9 cellular contexts compared by ENCODE assay signal in genomic region chr2:189661957-189662321, GRCh38. TPM values are rescaled to one million over a fixed set of nuclear protein-coding genes. Genes with fewer than 3 reads are reported as not detected.
DNase-seq lines count a peak whose midpoint lies in the region; ATAC-seq and TF ChIP-seq lines count a peak whose summit lies in the region.
"Had no signal": no experiment of that assay in that cellular context is flagged by ENCODE, and none has a peak within 500 bp of the region (broad histone marks: within the 10 kb centered on the region; RNA-seq: fewer than 3 reads in every experiment).

No MANE protein-coding gene starts in this region.

- H3K9me3 Mint-ChIP-seq in activated CD4-positive, alpha-beta memory T cell treated with anti-CD3 and anti-CD28 coated beads for 36 hours: no peaks in the 10 kb centered on the region
- H3K9me3 Mint-ChIP-seq: activated naive CD8-positive, alpha-beta T cell treated with anti-CD3 and anti-CD28 coated beads, Interleukin-2, amount 10 ng/mL, durations not matched to agents 7 days and 5 days had no signal

- in situ Hi-C loops in GM23248 (cut with MboI): no loop called here

- H2AFZ ChIP-seq in GM23248 (peak overlapping the region; percentile 99), PC-9 (peak overlapping the region; percentile 100)

- H3K9me2 ChIP-seq in GM23248 (ENCODE audit: insufficient read depth) (no peaks in the 10 kb centered on the region), PC-9 (ENCODE audit: insufficient read depth) (no peaks in the 10 kb centered on the region)

- H3K27me3 ChIP-seq in GM23248 (replicated peaks; ENCODE audit: insufficient read depth): no peaks in the 10 kb centered on the region
- no peaks in the 10 kb centered on the region for H3K27me3 ChIP-seq in PC-9 (ENCODE audit: insufficient read depth, low read depth)
- no peaks in the 10 kb centered on the region for H3K27me3 ChIP-seq in foreskin keratinocyte
- H3K27me3 ChIP-seq in skeletal muscle tissue (ENCODE audit: control insufficient read depth in 3 of 3, insufficient read depth in 3 of 3, low read length in 3 of 3): no peaks in the 10 kb centered on the region

- H3K27ac ChIP-seq in GM23248 (no peak overlapping the region), PC-9 (no peak overlapping the region), foreskin keratinocyte (peak overlapping the region; percentile 73), skeletal muscle tissue (ENCODE audit: low read depth, low read length) (peak overlapping the region; percentile 85)

- H3K9me3 ChIP-seq in GM23248 (ENCODE audit: low read depth): no peaks in the 10 kb centered on the region
- H3K9me3 ChIP-seq in PC-9 (ENCODE audit: insufficient read depth, low read depth): no peaks in the 10 kb centered on the region
- H3K9me3 ChIP-seq in skeletal muscle tissue (ENCODE audit: control insufficient read depth in 3 of 3, low read length in 3 of 3): no peaks in the 10 kb centered on the region

- H3K9ac ChIP-seq in GM23248 (peak overlapping the region; percentile 96), skeletal muscle tissue (ENCODE audit: low read depth in 1 of 3, low read length in 3 of 3) (peak overlapping the region; percentile 90 to 100 (median 99))

- WGBS in GM23248 (ENCODE audit: low coverage in 1 of 2, low lambda C conversion rate in 2 of 2, missing lambda C conversion rate in 2 of 2), 2 experiments: 12 to 14% methylated on average over 9 of the region's 9 CpGs

- peaks cover 13% of the 10 kb centered on the region for H3K36me3 Mint-ChIP-seq in activated CD4-positive, alpha-beta memory T cell treated with anti-CD3 and anti-CD28 coated beads for 36 hours

- H3K36me3 ChIP-seq in GM23248 (ENCODE audit: low read depth) (peaks cover 5% of the 10 kb centered on the region), PC-9 (ENCODE audit: low read depth) (no peaks in the 10 kb centered on the region), skeletal muscle tissue (ENCODE audit: control insufficient read depth in 3 of 3, insufficient read depth in 3 of 3, low read length in 3 of 3) (peaks cover 2 to 8% (median 2%) of the 10 kb centered on the region in 3 donors)

- no peak overlapping the region for H3K4me3 Mint-ChIP-seq in activated CD4-positive, alpha-beta memory T cell treated with anti-CD3 and anti-CD28 coated beads for 36 hours
- H3K4me3 Mint-ChIP-seq: activated naive CD8-positive, alpha-beta T cell treated with anti-CD3 and anti-CD28 coated beads, Interleukin-2, amount 10 ng/mL, durations not matched to agents 7 days and 5 days had no signal

- H3F3A ChIP-seq in GM23248 (ENCODE audit: insufficient read depth): no peaks in the 10 kb centered on the region
- no peaks in the 10 kb centered on the region for H3F3A ChIP-seq in PC-9 (ENCODE audit: insufficient read depth, low read depth)

- no peak overlapping the region for H3K27ac Mint-ChIP-seq in activated CD4-positive, alpha-beta memory T cell treated with anti-CD3 and anti-CD28 coated beads for 36 hours
- H3K27ac Mint-ChIP-seq: activated naive CD8-positive, alpha-beta T cell treated with anti-CD3 and anti-CD28 coated beads, Interleukin-2, amount 10 ng/mL, durations not matched to agents 7 days and 5 days had no signal

- H4K20me1 ChIP-seq in GM23248 (ENCODE audit: insufficient read depth) (no peaks in the 10 kb centered on the region), PC-9 (ENCODE audit: insufficient read depth) (no peaks in the 10 kb centered on the region; the same call in 1 of the 2 replicates)

- H3K4me3 ChIP-seq in GM23248: peak overlapping the region; percentile 95
- H3K4me3 ChIP-seq in PC-9: peak overlapping the region; percentile 92
- peak overlapping the region; percentile 88 to 100 (median 98) for H3K4me3 ChIP-seq in skeletal muscle tissue (ENCODE audit: low read length in 3 of 3)

- peak overlapping the region; percentile 88 for H3K4me2 ChIP-seq in GM23248 (ENCODE audit: unreplicated experiment)
- H3K4me2 ChIP-seq in PC-9: peak overlapping the region; percentile 89

- peak; percentile 14 for DNase-seq in GM23248
- no peak for DNase-seq in PC-9
- no peak for DNase-seq in foreskin keratinocyte
- DNase-seq in AML-193 (lab: John Stamatoyannopoulos, UW): no peak
- no peak for DNase-seq in NK-92 (lab: John Stamatoyannopoulos, UW; ENCODE audit: unreplicated experiment)
- DNase-seq in activated CD4-positive, alpha-beta memory T cell treated with anti-CD3 and anti-CD28 coated beads for 36 hours: no peak

- H3K79me2 ChIP-seq in GM23248 (ENCODE audit: insufficient read depth) (peaks cover 55% of the 10 kb centered on the region), PC-9 (ENCODE audit: low read depth) (peaks cover 19% of the 10 kb centered on the region)

- peaks cover 51% of the 10 kb centered on the region for H3K4me1 Mint-ChIP-seq in activated CD4-positive, alpha-beta memory T cell treated with anti-CD3 and anti-CD28 coated beads for 36 hours (ENCODE audit: low read depth)

- no peak for TF ChIP-seq CTCF in PC-9 (conservative IDR thresholded peaks at IDR 0.05)
- no peak for TF ChIP-seq CTCF in foreskin keratinocyte (conservative IDR thresholded peaks at IDR 0.05)

- intact Hi-C loops in PC-9 (cut with micrococcal nuclease; ENCODE audit: unreplicated experiment): loop anchor here (1.0 kb wide), 3 partner anchors 81 to 408 kb away; partner anchors contain the start of gene OSGEPL1
- intact Hi-C loops in activated CD4-positive, alpha-beta memory T cell treated with anti-CD3 and anti-CD28 coated beads for 36 hours (cut with micrococcal nuclease): loop anchor here (1.0 to 5.0 kb wide), 13 partner anchors 12 to 1060 kb away; partner anchors contain the start of genes ANKAR, HIBCH, MFSD6 and ORMDL1

- BruUV-seq in PC-9 (replicated peaks; lab: Mats Ljungman, UMichigan): TSS peak; percentile 53

- POLR2A ChIA-PET in PC-9 (lab: Charles Lee; ENCODE audit: unreplicated experiment): no interaction called here
- POLR2A ChIA-PET in activated CD4-positive, alpha-beta memory T cell treated with anti-CD3 and anti-CD28 coated beads for 36 hours (lab: Charles Lee): interaction anchor here (1.4 to 2.5 kb wide), 4 partner anchors 13 to 122 kb away, joined by 6 to 16 read pairs (median 8); partner anchors contain the start of genes ANKAR, ORMDL1, OSGEPL1 and PMS1

- ATAC-seq in foreskin keratinocyte (no peak), GM19035 (IDR thresholded peaks at IDR 0.05; ENCODE audit: unreplicated experiment) (no peak)

- H3K4me1 ChIP-seq in GM23248 (ENCODE audit: insufficient read depth): peaks cover 10% of the 10 kb centered on the region
- H3K4me1 ChIP-seq in PC-9 (replicated peaks; ENCODE audit: insufficient read depth): peaks cover 21% of the 10 kb centered on the region
- H3K4me1 ChIP-seq in foreskin keratinocyte: no peaks in the 10 kb centered on the region
- peaks cover 7 to 16% (median 13%) of the 10 kb centered on the region in 3 donors for H3K4me1 ChIP-seq in skeletal muscle tissue (ENCODE audit: control insufficient read depth in 3 of 3, insufficient read depth in 3 of 3, low read length in 3 of 3)

- CTCF ChIA-PET in PC-9 (lab: Charles Lee): no interaction called here
- CTCF ChIA-PET in activated CD4-positive, alpha-beta memory T cell treated with anti-CD3 and anti-CD28 coated beads for 36 hours (lab: Charles Lee): interaction anchor here (0.9 to 9.2 kb wide), 13 partner anchors 12 to 600 kb away, joined by 3 to 111 read pairs (median 5); partner anchors contain the start of genes ANKAR, OSGEPL1 and SLC40A1

- H3K27me3 Mint-ChIP-seq in activated CD4-positive, alpha-beta memory T cell treated with anti-CD3 and anti-CD28 coated beads for 36 hours: no peaks in the 10 kb centered on the region
- H3K27me3 Mint-ChIP-seq: activated naive CD8-positive, alpha-beta T cell treated with anti-CD3 and anti-CD28 coated beads, Interleukin-2, amount 10 ng/mL, durations not matched to agents 7 days and 5 days had no signal

RNA-seq across cellular contexts. Expression of gene ASNSD1, which starts 0.7 kb away (rescaled TPM):
- total RNA-seq in GM23248 (2014; rRNA removed; shearing (Covaris generic)): 63.4 and 67.7 TPM in 2 replicates
- polyA plus RNA-seq in GM23248 (2016; fragmentation: Nextera tagmentation; extraction: Ambion mirVana) (54.4 and 61.7 TPM in 2 replicates), foreskin keratinocyte (21.9 and 23.1 TPM in 2 replicates)
- total RNA-seq in PC-9 (2021) (14.8 TPM in 2 replicates), foreskin keratinocyte (33.5 and 34.4 TPM in 2 replicates), skeletal muscle tissue (36.5 TPM)
- 10 to 100 TPM; 44.5 to 47.0 TPM for total RNA-seq in activated CD4-positive, alpha-beta memory T cell treated with anti-CD3 and anti-CD28 coated beads for 36 hours

RNA-seq across cellular contexts. Expression of gene ANKAR, which starts 12.5 kb away (rescaled TPM):
- 2.3 and 3.4 TPM in 2 replicates for total RNA-seq in GM23248 (2014; rRNA removed; shearing (Covaris generic))
- polyA plus RNA-seq in GM23248 (2016; fragmentation: Nextera tagmentation; extraction: Ambion mirVana) (3.1 and 3.8 TPM in 2 replicates), foreskin keratinocyte (0.29 and 0.30 TPM in 2 replicates)
- total RNA-seq in PC-9 (2021) (3.6 and 4.4 TPM in 2 replicates), foreskin keratinocyte (1.3 and 1.5 TPM in 2 replicates), skeletal muscle tissue (31.8 TPM)
- total RNA-seq in activated CD4-positive, alpha-beta memory T cell treated with anti-CD3 and anti-CD28 coated beads for 36 hours: 1 to 10 TPM; 3.4 to 4.2 TPM

Comparison
In these comparisons a context has a peak if more than half of its experiments do, and no peak if none do; other contexts are left out.
1. H3K27ac ChIP-seq: peak in foreskin keratinocyte (single experiment) and skeletal muscle tissue (single experiment); none in GM23248 (single experiment) and PC-9 (single experiment).
2. Peak in every context shown above with its lines, with median percentiles within 50 percentile points of each other: H3K4me3 ChIP-seq.